21 cellular contexts compared by ENCODE assay signal in the genomic region with DNA sequence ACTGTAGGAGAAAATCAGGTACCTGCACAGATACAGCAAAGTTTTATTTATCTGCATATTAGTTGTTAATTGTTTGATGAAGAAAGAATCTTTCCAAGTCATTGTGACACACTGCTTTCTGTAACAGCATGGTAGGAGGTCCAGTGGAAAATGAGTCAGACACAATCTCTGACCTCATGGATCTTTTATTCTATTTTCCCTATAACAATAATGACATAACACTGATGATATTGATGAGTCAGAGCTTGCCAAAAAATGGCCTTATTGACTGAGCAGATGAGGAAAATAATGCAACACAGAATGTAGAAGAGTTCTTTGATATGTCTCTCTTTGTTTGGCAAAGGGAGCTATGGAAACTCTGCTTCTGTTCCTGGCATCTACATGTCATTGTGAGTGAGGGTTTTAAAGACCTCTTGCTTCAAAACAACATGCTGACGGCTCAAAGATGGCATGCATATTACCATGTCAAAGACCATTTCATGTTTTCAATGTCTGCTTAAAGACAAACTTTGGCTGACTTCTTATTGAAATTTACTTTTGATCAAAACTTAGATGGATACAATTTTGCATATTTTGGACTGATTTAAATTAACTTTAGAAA.
DNase-seq lines count a peak whose midpoint lies in the region; ATAC-seq, FAIRE-seq and TF ChIP-seq lines count a peak whose summit lies in the region.
"Had no signal": no experiment of that assay in that cellular context is flagged by ENCODE, and none has a peak within 500 bp of the region (broad histone marks: within the 10 kb centered on the region; RNA-seq: fewer than 3 reads in every experiment).

No MANE protein-coding gene starts in this region.

- intact Hi-C loops in HepG2 (cut with micrococcal nuclease; ENCODE audit: unreplicated experiment) (no loop called here), right lobe of liver (cut with DNase I) (no loop called here)

- in situ Hi-C loops in HepG2 (cut with HindIII; ENCODE audit: extremely low pct_ligation_motif_present, low pct_unique_long_range_greater_than_20kb) (no loop called here), SK-MEL-5 (cut with HindIII; ENCODE audit: low pct_unique_long_range_greater_than_20kb, low sequenced_read_pairs) (no loop called here)

- CTCF ChIA-PET in HepG2 (lab: Yijun Ruan, JAX; ENCODE audit: low intra/inter-chr PET ratio, low total read pairs): no interaction called here

- no peak for TF ChIP-seq RAD21 in HepG2 (CRISPR knock-in tag; IDR thresholded peaks at IDR 0.05)

- no peak overlapping the region for H3K9ac ChIP-seq in HepG2 (ENCODE audit: insufficient read depth, low read depth, low read length)
- H3K9ac ChIP-seq: KMS-11 had no signal

- H3K27me3 ChIP-seq in HepG2 (ENCODE audit: control insufficient read depth in 1 of 2, insufficient read depth in 2 of 2, low read length in 2 of 2) (no peaks in the 10 kb centered on the region), right lobe of liver (no peaks in the 10 kb centered on the region)
- H3K27me3 ChIP-seq: left lung, Peyer's patch, sigmoid colon, stomach, upper lobe of left lung had no signal

- TF ChIP-seq CTCF in HepG2 (CRISPR knock-in tag; IDR thresholded peaks at IDR 0.05): no peak
- no peak for TF ChIP-seq CTCF in right lobe of liver (IDR thresholded peaks at IDR 0.05)
- no peak for TF ChIP-seq CTCF in fibroblast of the aortic adventitia (IDR thresholded peaks at IDR 0.05; ENCODE audit: insufficient read depth, low read length)

- no peak for ATAC-seq in HepG2
- ATAC-seq in right lobe of liver: no peak
- ATAC-seq in GM21619 (IDR thresholded peaks at IDR 0.05; ENCODE audit: unreplicated experiment): no peak
- ATAC-seq in HG03378 (IDR thresholded peaks at IDR 0.05; ENCODE audit: unreplicated experiment): no peak
- ATAC-seq: left lung had no signal

- TF ChIP-seq EP300 in HepG2 (IDR thresholded peaks at IDR 0.05; ENCODE audit: low read depth in 2 of 2, low read length in 2 of 2): no peak
- no peak for TF ChIP-seq EP300 in HepG2 (CRISPR knock-in tag; IDR thresholded peaks at IDR 0.05; ENCODE audit: borderline replicate concordance)

- H3K9me3 ChIP-seq in HepG2 (ENCODE audit: low read length): no peaks in the 10 kb centered on the region
- H3K9me3 ChIP-seq in right lobe of liver: no peaks in the 10 kb centered on the region
- H3K9me3 ChIP-seq: left lung, Peyer's patch, sigmoid colon, stomach, upper lobe of left lung had no signal

- H3K79me2 ChIP-seq in HepG2 (ENCODE audit: insufficient read depth, low read length): no peaks in the 10 kb centered on the region

- no peak for FAIRE-seq in HepG2 (lab: Jason Lieb, UNC)

- H2AFZ ChIP-seq in HepG2 (ENCODE audit: low read length): no peak overlapping the region

- H3K27ac ChIP-seq in HepG2 (ENCODE audit: extremely low read length, insufficient read depth, low read length) (no peak overlapping the region), right lobe of liver (no peak overlapping the region)
- H3K27ac ChIP-seq: HL-60, KMS-11, left lung, Peyer's patch, sigmoid colon, stomach, upper lobe of left lung had no signal

- no peaks in the 10 kb centered on the region for H4K20me1 ChIP-seq in HepG2 (ENCODE audit: insufficient read depth, low read length)

- H3K4me3 ChIP-seq in HepG2 (replicated peaks in 1 of 3; ENCODE audit: insufficient read depth in 1 of 3, low read depth in 2 of 3, low read length in 3 of 3) (no peak overlapping the region), right lobe of liver (no peak overlapping the region), fibroblast of the aortic adventitia (ENCODE audit: low read depth, low read length) (no peak overlapping the region)
- H3K4me3 ChIP-seq: left lung, Peyer's patch, sigmoid colon, stomach, upper lobe of left lung had no signal

- WGBS in HepG2 (ENCODE audit: low lambda C conversion rate): 0% methylated on average over 1 of the region's 1 CpG
- 67% methylated on average over 1 of the region's 1 CpG for WGBS in right lobe of liver (ENCODE audit: insufficient coverage, low coverage, low lambda C conversion rate, missing lambda C conversion rate)

- H3K4me2 ChIP-seq in HepG2 (ENCODE audit: low read depth, low read length): no peak overlapping the region
- H3K4me2 ChIP-seq: KMS-11 had no signal

- no peaks in the 10 kb centered on the region for H3K36me3 ChIP-seq in HepG2 (replicated peaks in 1 of 2; ENCODE audit: control insufficient read depth in 1 of 2, insufficient read depth in 2 of 2, low read length in 2 of 2)
- H3K36me3 ChIP-seq in right lobe of liver: no peaks in the 10 kb centered on the region
- H3K36me3 ChIP-seq: left lung, Peyer's patch, sigmoid colon, stomach, upper lobe of left lung had no signal

- no peaks in the 10 kb centered on the region for H3K4me1 ChIP-seq in HepG2 (ENCODE audit: insufficient read depth, low read length)
- no peaks in the 10 kb centered on the region for H3K4me1 ChIP-seq in right lobe of liver
- H3K4me1 ChIP-seq: left lung, Peyer's patch, sigmoid colon, stomach, upper lobe of left lung had no signal

- TF ChIP-seq POLR2A in HepG2 (IDR thresholded peaks at IDR 0.05; ENCODE audit: insufficient read depth in 1 of 2, low read depth in 2 of 2, low read length in 2 of 2) (no peak), right lobe of liver (IDR thresholded peaks at IDR 0.05) (no peak)

- DNase-seq in HepG2 (ENCODE audit: low spot score): no peak
- no peak for DNase-seq in right lobe of liver
- DNase-seq in SK-MEL-5 (ENCODE audit: low read depth, low spot score): peak; percentile 5
- peak; percentile 30 for DNase-seq in fibroblast of the aortic adventitia (ENCODE audit: low read depth)
- DNase-seq in stromal cell of bone marrow (ENCODE audit: low read depth): peak; percentile 11
- DNase-seq in NK-92 treated with Interleukin-12 subunit alpha and Interleukin-12 subunit beta, amount 100 ng/mL, for 24 hours (lab: John Stamatoyannopoulos, UW): no peak
- DNase-seq: activated CD4-positive, alpha-beta T cell treated with anti-CD3 and anti-CD28 coated beads for 48 hours; activated gamma-delta T cell treated with Interleukin-2 at 50 U/mL for 16 hours; amniotic stem cell; effector memory CD4-positive, alpha-beta T cell; left lung; NCI-H1092 treated with DMSO at 0.1 percent for 48 hours; Peyer's patch; sigmoid colon; stimulated activated CD4-positive, alpha-beta T cell treated with anti-CD3 and anti-CD28 coated beads, Interleukin-2, amount 100 ng/mL, for 24 hours; stomach; upper lobe of left lung had no signal

- POLR2A ChIA-PET in HepG2 (lab: Yijun Ruan, JAX): no interaction called here

- no TSS peak for BruUV-seq in HepG2 (replicated peaks; lab: Mats Ljungman, UMichigan)

TF ChIP-seq in HepG2, 621 proteins besides CTCF, POLR2A, EP300 and RAD21:
- TF ChIP-seq, protein P1, sequence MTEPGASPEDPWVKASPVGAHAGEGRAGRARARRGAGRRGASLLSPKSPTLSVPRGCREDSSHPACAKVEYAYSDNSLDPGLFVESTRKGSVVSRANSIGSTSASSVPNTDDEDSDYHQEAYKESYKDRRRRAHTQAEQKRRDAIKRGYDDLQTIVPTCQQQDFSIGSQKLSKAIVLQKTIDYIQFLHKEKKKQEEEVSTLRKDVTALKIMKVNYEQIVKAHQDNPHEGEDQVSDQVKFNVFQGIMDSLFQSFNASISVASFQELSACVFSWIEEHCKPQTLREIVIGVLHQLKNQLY (CRISPR knock-in tag; IDR thresholded peaks at IDR 0.05): no peak
- TF ChIP-seq FOSL2 (CRISPR knock-in tag; IDR thresholded peaks at IDR 0.05) (no peak), RARG (CRISPR knock-in tag; IDR thresholded peaks at IDR 0.05; ENCODE audit: low read depth) (no peak), HMGA1 (CRISPR knock-in tag; conservative IDR thresholded peaks at IDR 0.05) (no peak), SP140L (CRISPR knock-in tag; IDR thresholded peaks at IDR 0.05; ENCODE audit: borderline replicate concordance) (no peak), CREB1 (IDR thresholded peaks at IDR 0.05) (peak; percentile 37; the same call in 1 of the 2 replicates), CREB1 (CRISPR knock-in tag; IDR thresholded peaks at IDR 0.05) (no peak), SKI (IDR thresholded peaks at IDR 0.05; ENCODE audit: partially characterized antibody) (no peak), ZNF782 (CRISPR knock-in tag; IDR thresholded peaks at IDR 0.05; ENCODE audit: borderline replicate concordance) (no peak)
- TF ChIP-seq, protein P2, sequence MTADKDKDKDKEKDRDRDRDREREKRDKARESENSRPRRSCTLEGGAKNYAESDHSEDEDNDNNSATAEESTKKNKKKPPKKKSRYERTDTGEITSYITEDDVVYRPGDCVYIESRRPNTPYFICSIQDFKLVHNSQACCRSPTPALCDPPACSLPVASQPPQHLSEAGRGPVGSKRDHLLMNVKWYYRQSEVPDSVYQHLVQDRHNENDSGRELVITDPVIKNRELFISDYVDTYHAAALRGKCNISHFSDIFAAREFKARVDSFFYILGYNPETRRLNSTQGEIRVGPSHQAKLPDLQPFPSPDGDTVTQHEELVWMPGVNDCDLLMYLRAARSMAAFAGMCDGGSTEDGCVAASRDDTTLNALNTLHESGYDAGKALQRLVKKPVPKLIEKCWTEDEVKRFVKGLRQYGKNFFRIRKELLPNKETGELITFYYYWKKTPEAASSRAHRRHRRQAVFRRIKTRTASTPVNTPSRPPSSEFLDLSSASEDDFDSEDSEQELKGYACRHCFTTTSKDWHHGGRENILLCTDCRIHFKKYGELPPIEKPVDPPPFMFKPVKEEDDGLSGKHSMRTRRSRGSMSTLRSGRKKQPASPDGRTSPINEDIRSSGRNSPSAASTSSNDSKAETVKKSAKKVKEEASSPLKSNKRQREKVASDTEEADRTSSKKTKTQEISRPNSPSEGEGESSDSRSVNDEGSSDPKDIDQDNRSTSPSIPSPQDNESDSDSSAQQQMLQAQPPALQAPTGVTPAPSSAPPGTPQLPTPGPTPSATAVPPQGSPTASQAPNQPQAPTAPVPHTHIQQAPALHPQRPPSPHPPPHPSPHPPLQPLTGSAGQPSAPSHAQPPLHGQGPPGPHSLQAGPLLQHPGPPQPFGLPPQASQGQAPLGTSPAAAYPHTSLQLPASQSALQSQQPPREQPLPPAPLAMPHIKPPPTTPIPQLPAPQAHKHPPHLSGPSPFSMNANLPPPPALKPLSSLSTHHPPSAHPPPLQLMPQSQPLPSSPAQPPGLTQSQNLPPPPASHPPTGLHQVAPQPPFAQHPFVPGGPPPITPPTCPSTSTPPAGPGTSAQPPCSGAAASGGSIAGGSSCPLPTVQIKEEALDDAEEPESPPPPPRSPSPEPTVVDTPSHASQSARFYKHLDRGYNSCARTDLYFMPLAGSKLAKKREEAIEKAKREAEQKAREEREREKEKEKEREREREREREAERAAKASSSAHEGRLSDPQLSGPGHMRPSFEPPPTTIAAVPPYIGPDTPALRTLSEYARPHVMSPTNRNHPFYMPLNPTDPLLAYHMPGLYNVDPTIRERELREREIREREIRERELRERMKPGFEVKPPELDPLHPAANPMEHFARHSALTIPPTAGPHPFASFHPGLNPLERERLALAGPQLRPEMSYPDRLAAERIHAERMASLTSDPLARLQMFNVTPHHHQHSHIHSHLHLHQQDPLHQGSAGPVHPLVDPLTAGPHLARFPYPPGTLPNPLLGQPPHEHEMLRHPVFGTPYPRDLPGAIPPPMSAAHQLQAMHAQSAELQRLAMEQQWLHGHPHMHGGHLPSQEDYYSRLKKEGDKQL (CRISPR knock-in tag; IDR thresholded peaks at IDR 0.05; ENCODE audit: low read depth): no peak

Comparison
In these comparisons a context has a peak if more than half of its experiments do, and no peak if none do; other contexts are left out.
1. DNase-seq: peak in SK-MEL-5 (single experiment), fibroblast of the aortic adventitia (single experiment) and stromal cell of bone marrow (single experiment); none in HepG2 (single experiment), right lobe of liver (0 of 3) and NK-92 treated with Interleukin-12 subunit alpha and Interleukin-12 subunit beta, amount 100 ng/mL, for 24 hours (single experiment).